In the genomic region with DNA sequence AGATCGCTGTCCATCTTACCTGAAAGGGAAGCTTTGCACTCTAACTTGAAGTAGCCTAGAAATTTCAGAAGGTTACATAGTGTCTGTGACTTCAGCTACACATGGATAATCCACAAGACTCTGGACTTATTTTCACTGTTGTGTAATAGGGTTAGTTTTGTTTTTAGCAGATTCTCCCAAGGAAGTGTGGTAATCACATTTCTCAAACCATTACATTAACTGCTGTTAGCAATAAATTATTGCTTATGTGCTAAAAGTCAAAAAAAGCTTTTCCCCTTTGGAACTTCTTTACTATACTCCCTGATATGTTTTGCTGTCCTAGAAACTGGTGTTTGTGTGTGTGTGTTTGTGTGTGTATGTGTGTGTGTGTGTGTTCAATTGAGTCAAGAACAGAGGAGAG, we compare ENCODE assay signal across 13 cellular contexts.
A peak's percentile ranks its signal among the peaks of the same experiment; 100 is the strongest.
DNase-seq lines count a peak whose midpoint lies in the region; ATAC-seq and TF ChIP-seq lines count a peak whose summit lies in the region.
"Had no signal": no experiment of that assay in that cellular context is flagged by ENCODE, and none has a peak within 500 bp of the region (broad histone marks: within the 10 kb centered on the region; RNA-seq: fewer than 3 reads in every experiment).

No MANE protein-coding gene starts in this region.

- no peak overlapping the region for H3K4me3 ChIP-seq in skeletal muscle cell (ENCODE audit: low read depth, low read length)

- TF ChIP-seq CTCF in GM10266 (IDR thresholded peaks at IDR 0.05; ENCODE audit: control insufficient read depth, insufficient read depth, low read depth, missing control alignments), result no peak

- peak; percentile 24 for DNase-seq in GF-D8 (lab: John Stamatoyannopoulos, UW)
- peak; percentile 95 for DNase-seq in NOMO-1 treated with DMSO at 0.1 percent for 48 hours (lab: John Stamatoyannopoulos, UW; ENCODE audit: unreplicated experiment)
- DNase-seq in fibroblast of the conjunctiva (ENCODE audit: low read depth), result peak; percentile 29
- peak; percentile 58 for DNase-seq in skeletal muscle cell (ENCODE audit: low read depth)
- DNase-seq in stimulated activated CD4-positive, alpha-beta T cell treated with anti-CD3 and anti-CD28 coated beads, Interleukin-4, amount 100 ng/mL, for 24 hours, result no peak
- no peak for DNase-seq in GM10266 (ENCODE audit: extremely low spot score)
- no peak for DNase-seq in stimulated activated CD4-positive, alpha-beta T cell treated with anti-CD3 and anti-CD28 coated beads, Interleukin-4, amount 100 ng/mL, for 4 hours
- DNase-seq: activated CD4-positive, CD25-positive, alpha-beta regulatory T cell treated with anti-CD3 and anti-CD28 coated beads, Interleukin-2, amount 50 U/mL, for 72 hours; activated T-cell treated with anti-CD3 and anti-CD28 coated beads, Interleukin-2, amount 50 U/mL, for 48 hours; effector CD4-positive, alpha-beta T cell; OCI-M1; posterior cingulate gyrus had no signal

- ATAC-seq in GM21723 (IDR thresholded peaks at IDR 0.05; ENCODE audit: unreplicated experiment), result no peak

Comparison
In these comparisons a context has a peak if more than half of its experiments do, and no peak if none do; other contexts are left out.
1. DNase-seq: peak in GF-D8 (single experiment), NOMO-1 treated with DMSO at 0.1 percent for 48 hours (single experiment), fibroblast of the conjunctiva (single experiment) and skeletal muscle cell (single experiment); none in stimulated activated CD4-positive, alpha-beta T cell treated with anti-CD3 and anti-CD28 coated beads, Interleukin-4, amount 100 ng/mL, for 24 hours (single experiment), GM10266 (single experiment) and stimulated activated CD4-positive, alpha-beta T cell treated with anti-CD3 and anti-CD28 coated beads, Interleukin-4, amount 100 ng/mL, for 4 hours (0 of 2).